ENCODE assay signal across 1 cellular context in the genomic region with DNA sequence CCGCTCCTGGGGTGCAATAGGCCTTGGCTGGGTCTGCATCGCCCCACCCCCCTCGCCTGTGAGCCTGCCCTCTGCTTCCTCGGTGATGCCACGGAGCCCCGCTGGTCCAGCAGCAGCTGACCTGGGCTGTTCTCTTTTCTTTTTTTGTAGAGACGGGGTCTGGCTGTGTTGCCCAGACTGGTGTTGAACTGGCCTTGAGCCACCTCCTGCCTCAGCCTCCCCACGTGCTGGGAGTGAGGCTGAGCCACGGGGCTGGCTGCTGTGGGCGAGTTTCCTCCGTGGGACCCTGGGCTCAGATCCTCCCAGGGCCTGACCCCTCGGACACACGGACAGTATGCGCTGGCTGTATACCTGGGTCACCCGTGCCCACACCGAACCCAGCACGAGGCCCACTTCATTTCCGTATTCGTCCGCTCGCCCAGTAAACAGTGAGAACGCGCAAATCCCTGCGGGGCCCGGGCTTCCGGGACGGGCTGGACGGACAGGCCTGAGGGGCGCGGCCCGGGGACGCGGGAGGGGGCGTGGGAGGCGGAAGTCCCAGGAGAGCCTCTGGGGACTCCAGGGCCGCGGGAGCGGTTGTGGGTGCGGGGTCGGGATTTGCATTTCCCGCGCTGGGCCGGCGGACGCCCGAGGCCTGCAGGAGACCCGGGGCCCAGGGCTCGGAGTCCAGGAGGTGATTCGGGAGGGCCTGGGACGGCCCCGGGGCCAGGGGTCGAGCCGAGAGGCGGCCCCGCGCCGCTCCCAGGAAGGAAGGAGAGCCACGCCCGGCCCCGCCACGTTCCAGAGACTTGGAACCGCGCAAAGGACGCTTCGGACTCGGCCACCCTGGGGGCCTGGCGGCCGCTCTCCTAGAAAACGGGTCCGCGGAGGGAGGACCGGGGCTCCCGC.
TF ChIP-seq lines count a peak whose summit lies in the region.

No MANE protein-coding gene starts in this region.

TF ChIP-seq in K562, 482 proteins besides CTCF, POLR2A, EP300 and RAD21 (continued from another document and continues in another):
- TF ChIP-seq, protein P1, sequence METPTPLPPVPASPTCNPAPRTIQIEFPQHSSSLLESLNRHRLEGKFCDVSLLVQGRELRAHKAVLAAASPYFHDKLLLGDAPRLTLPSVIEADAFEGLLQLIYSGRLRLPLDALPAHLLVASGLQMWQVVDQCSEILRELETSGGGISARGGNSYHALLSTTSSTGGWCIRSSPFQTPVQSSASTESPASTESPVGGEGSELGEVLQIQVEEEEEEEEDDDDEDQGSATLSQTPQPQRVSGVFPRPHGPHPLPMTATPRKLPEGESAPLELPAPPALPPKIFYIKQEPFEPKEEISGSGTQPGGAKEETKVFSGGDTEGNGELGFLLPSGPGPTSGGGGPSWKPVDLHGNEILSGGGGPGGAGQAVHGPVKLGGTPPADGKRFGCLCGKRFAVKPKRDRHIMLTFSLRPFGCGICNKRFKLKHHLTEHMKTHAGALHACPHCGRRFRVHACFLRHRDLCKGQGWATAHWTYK (CRISPR knock-in tag; IDR thresholded peaks at IDR 0.05), result no peak
- peak; percentile 41; the same call in 1 of the 2 replicates for TF ChIP-seq ELF1 (tag; IDR thresholded peaks at IDR 0.05)
- TF ChIP-seq SMAD4 (CRISPR knock-in tag; conservative IDR thresholded peaks at IDR 0.05), result no peak
- no peak for TF ChIP-seq CBFA2T2 (conservative IDR thresholded peaks at IDR 0.05)
- TF ChIP-seq RAD51 (IDR thresholded peaks at IDR 0.05; ENCODE audit: borderline replicate concordance, low read depth), result no peak
- TF ChIP-seq, protein P2, sequence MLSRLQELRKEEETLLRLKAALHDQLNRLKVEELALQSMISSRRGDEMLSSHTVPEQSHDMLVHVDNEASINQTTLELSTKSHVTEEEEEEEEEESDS (CRISPR knock-in tag; IDR thresholded peaks at IDR 0.05), result no peak
- no peak for TF ChIP-seq NRF1 (conservative IDR thresholded peaks at IDR 0.05 in 1 of 2, IDR thresholded peaks at IDR 0.05 in 1 of 2)
- TF ChIP-seq ZKSCAN8 (CRISPR knock-in tag; IDR thresholded peaks at IDR 0.05), result peak; percentile 67; the same call in 1 of the 2 replicates
- no peak for TF ChIP-seq ATF7 (IDR thresholded peaks at IDR 0.05)
- TF ChIP-seq, protein P3, sequence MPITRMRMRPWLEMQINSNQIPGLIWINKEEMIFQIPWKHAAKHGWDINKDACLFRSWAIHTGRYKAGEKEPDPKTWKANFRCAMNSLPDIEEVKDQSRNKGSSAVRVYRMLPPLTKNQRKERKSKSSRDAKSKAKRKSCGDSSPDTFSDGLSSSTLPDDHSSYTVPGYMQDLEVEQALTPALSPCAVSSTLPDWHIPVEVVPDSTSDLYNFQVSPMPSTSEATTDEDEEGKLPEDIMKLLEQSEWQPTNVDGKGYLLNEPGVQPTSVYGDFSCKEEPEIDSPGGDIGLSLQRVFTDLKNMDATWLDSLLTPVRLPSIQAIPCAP (CRISPR knock-in tag; IDR thresholded peaks at IDR 0.05; ENCODE audit: borderline replicate concordance), result no peak
- no peak for TF ChIP-seq MCM5 (IDR thresholded peaks at IDR 0.05; ENCODE audit: low read depth)
- TF ChIP-seq MTF1 (CRISPR knock-in tag; IDR thresholded peaks at IDR 0.05; ENCODE audit: borderline replicate concordance), result no peak
- TF ChIP-seq ZNF79 (CRISPR knock-in tag; IDR thresholded peaks at IDR 0.05; ENCODE audit: low read depth), result no peak
- no peak for TF ChIP-seq CBX3 (IDR thresholded peaks at IDR 0.05; ENCODE audit: borderline replicate concordance in 1 of 2, low read length in 2 of 2)
- TF ChIP-seq, protein P4, sequence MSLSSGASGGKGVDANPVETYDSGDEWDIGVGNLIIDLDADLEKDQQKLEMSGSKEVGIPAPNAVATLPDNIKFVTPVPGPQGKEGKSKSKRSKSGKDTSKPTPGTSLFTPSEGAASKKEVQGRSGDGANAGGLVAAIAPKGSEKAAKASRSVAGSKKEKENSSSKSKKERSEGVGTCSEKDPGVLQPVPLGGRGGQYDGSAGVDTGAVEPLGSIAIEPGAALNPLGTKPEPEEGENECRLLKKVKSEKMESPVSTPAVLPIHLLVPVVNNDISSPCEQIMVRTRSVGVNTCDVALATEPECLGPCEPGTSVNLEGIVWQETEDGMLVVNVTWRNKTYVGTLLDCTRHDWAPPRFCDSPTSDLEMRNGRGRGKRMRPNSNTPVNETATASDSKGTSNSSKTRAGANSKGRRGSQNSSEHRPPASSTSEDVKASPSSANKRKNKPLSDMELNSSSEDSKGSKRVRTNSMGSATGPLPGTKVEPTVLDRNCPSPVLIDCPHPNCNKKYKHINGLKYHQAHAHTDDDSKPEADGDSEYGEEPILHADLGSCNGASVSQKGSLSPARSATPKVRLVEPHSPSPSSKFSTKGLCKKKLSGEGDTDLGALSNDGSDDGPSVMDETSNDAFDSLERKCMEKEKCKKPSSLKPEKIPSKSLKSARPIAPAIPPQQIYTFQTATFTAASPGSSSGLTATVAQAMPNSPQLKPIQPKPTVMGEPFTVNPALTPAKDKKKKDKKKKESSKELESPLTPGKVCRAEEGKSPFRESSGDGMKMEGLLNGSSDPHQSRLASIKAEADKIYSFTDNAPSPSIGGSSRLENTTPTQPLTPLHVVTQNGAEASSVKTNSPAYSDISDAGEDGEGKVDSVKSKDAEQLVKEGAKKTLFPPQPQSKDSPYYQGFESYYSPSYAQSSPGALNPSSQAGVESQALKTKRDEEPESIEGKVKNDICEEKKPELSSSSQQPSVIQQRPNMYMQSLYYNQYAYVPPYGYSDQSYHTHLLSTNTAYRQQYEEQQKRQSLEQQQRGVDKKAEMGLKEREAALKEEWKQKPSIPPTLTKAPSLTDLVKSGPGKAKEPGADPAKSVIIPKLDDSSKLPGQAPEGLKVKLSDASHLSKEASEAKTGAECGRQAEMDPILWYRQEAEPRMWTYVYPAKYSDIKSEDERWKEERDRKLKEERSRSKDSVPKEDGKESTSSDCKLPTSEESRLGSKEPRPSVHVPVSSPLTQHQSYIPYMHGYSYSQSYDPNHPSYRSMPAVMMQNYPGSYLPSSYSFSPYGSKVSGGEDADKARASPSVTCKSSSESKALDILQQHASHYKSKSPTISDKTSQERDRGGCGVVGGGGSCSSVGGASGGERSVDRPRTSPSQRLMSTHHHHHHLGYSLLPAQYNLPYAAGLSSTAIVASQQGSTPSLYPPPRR (CRISPR knock-in tag; IDR thresholded peaks at IDR 0.05; ENCODE audit: borderline replicate concordance), result no peak
- peak; percentile 41 for TF ChIP-seq POLR2G (IDR thresholded peaks at IDR 0.05; ENCODE audit: low read depth, low read length)
- no peak for TF ChIP-seq FOXJ3 (CRISPR knock-in tag; IDR thresholded peaks at IDR 0.05)
- no peak for TF ChIP-seq MBD2 (IDR thresholded peaks at IDR 0.05; ENCODE audit: borderline replicate concordance, low read depth)
- no peak for TF ChIP-seq GABPA (tag; conservative IDR thresholded peaks at IDR 0.05; ENCODE audit: low read depth)
- TF ChIP-seq SMARCC2 (IDR thresholded peaks at IDR 0.05; ENCODE audit: low read depth), result no peak
- TF ChIP-seq, protein P5, sequence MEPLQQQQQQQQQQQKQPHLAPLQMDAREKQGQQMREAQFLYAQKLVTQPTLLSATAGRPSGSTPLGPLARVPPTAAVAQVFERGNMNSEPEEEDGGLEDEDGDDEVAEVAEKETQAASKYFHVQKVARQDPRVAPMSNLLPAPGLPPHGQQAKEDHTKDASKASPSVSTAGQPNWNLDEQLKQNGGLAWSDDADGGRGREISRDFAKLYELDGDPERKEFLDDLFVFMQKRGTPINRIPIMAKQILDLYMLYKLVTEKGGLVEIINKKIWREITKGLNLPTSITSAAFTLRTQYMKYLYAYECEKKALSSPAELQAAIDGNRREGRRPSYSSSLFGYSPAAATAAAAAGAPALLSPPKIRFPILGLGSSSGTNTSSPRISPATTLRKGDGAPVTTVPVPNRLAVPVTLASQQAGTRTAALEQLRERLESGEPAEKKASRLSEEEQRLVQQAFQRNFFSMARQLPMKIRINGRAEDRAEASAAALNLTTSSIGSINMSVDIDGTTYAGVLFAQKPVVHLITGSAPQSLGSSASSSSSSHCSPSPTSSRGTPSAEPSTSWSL (CRISPR knock-in tag; IDR thresholded peaks at IDR 0.05; ENCODE audit: borderline replicate concordance), result no peak
- TF ChIP-seq ZNF586 (CRISPR knock-in tag; conservative IDR thresholded peaks at IDR 0.05), result no peak
- TF ChIP-seq SAFB (IDR thresholded peaks at IDR 0.05; ENCODE audit: borderline replicate concordance, low read depth, low read length), result peak; percentile 17; the same call in 1 of the 2 replicates
- no peak for TF ChIP-seq CHD2 (IDR thresholded peaks at IDR 0.05; ENCODE audit: low read depth, low read length)
- TF ChIP-seq, protein P6, sequence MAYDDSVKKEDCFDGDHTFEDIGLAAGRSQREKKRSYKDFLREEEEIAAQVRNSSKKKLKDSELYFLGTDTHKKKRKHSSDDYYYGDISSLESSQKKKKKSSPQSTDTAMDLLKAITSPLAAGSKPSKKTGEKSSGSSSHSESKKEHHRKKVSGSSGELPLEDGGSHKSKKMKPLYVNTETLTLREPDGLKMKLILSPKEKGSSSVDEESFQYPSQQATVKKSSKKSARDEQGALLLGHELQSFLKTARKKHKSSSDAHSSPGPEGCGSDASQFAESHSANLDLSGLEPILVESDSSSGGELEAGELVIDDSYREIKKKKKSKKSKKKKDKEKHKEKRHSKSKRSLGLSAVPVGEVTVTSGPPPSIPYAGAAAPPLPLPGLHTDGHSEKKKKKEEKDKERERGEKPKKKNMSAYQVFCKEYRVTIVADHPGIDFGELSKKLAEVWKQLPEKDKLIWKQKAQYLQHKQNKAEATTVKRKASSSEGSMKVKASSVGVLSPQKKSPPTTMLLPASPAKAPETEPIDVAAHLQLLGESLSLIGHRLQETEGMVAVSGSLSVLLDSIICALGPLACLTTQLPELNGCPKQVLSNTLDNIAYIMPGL (CRISPR knock-in tag; IDR thresholded peaks at IDR 0.05), result no peak
- TF ChIP-seq SUPT5H (IDR thresholded peaks at IDR 0.05), result no peak
- no peak for TF ChIP-seq TBL1XR1 (IDR thresholded peaks at IDR 0.05; ENCODE audit: low read length in 2 of 2)
- TF ChIP-seq, protein P7, sequence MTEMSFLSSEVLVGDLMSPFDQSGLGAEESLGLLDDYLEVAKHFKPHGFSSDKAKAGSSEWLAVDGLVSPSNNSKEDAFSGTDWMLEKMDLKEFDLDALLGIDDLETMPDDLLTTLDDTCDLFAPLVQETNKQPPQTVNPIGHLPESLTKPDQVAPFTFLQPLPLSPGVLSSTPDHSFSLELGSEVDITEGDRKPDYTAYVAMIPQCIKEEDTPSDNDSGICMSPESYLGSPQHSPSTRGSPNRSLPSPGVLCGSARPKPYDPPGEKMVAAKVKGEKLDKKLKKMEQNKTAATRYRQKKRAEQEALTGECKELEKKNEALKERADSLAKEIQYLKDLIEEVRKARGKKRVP (CRISPR knock-in tag; IDR thresholded peaks at IDR 0.05), result no peak
- 0 out of 2 replicates have a peak, but pooled peaks have one; percentile 38 for TF ChIP-seq RBM14 (IDR thresholded peaks at IDR 0.05; ENCODE audit: borderline replicate concordance, insufficient read depth, low read depth, low read length)
- TF ChIP-seq, protein P8, sequence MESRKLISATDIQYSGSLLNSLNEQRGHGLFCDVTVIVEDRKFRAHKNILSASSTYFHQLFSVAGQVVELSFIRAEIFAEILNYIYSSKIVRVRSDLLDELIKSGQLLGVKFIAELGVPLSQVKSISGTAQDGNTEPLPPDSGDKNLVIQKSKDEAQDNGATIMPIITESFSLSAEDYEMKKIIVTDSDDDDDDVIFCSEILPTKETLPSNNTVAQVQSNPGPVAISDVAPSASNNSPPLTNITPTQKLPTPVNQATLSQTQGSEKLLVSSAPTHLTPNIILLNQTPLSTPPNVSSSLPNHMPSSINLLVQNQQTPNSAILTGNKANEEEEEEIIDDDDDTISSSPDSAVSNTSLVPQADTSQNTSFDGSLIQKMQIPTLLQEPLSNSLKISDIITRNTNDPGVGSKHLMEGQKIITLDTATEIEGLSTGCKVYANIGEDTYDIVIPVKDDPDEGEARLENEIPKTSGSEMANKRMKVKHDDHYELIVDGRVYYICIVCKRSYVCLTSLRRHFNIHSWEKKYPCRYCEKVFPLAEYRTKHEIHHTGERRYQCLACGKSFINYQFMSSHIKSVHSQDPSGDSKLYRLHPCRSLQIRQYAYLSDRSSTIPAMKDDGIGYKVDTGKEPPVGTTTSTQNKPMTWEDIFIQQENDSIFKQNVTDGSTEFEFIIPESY (CRISPR knock-in tag; IDR thresholded peaks at IDR 0.05), result 0 out of 2 replicates have a peak, but pooled peaks have one; percentile 13
- no peak for TF ChIP-seq MAFK (IDR thresholded peaks at IDR 0.05; ENCODE audit: low read length)
